Comparison of ENCODE assay signal across 20 cellular contexts in the genomic region with DNA sequence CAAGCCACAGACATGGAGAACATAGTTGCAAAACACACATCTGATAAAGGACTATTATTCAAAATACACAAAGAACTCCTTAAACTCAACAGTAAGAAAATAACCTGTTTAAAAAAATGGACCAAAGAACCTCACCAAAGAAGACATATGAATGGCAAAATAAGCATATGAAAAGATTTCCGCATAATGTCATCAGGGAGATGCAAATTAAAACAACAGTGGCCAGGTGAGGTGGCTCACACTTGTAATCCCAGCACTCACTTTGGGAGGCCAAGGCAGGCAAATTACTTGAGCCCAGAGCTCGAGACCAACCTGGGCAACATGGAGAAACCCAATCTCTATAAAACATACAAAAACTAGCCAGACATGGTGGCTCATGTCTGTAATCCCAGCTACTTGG. TPM values are rescaled to one million over a fixed set of nuclear protein-coding genes. Genes with fewer than 3 reads are reported as not detected.
DNase-seq lines count a peak whose midpoint lies in the region; ATAC-seq and TF ChIP-seq lines count a peak whose summit lies in the region.
"Had no signal": no experiment of that assay in that cellular context is flagged by ENCODE, and none has a peak within 500 bp of the region (broad histone marks: within the 10 kb centered on the region; RNA-seq: fewer than 3 reads in every experiment).

No MANE protein-coding gene starts in this region.

- H2AK5ac ChIP-seq in H9 (ENCODE audit: insufficient read length, low read length) = no peak overlapping the region

- no peak overlapping the region for H3K18ac ChIP-seq in H9 (ENCODE audit: insufficient read length, low read depth, low read length)

- H4K8ac ChIP-seq in H9 (replicated peaks; ENCODE audit: insufficient read length, low read depth, low read length) = no peak overlapping the region

- H3K56ac ChIP-seq in H9 (ENCODE audit: insufficient read length, low read depth, low read length) = no peak overlapping the region

- no CpG with 5 or more reads among the region's 2 CpGs for WGBS in H9 (ENCODE audit: extremely low coverage, insufficient read length, low lambda C conversion rate)
- 65% methylated on average over 2 of the region's 2 CpGs for WGBS in HUES64

- H3K27me3 Mint-ChIP-seq in H9 (ENCODE audit: low read depth) (no peaks in the 10 kb centered on the region), endothelial cell (ENCODE audit: unreplicated experiment) (peaks cover 1% of the 10 kb centered on the region)
- no peaks in the 10 kb centered on the region for H3K27me3 Mint-ChIP-seq in effector memory CD8-positive, alpha-beta T cell
- H3K27me3 Mint-ChIP-seq: CD4-positive, CD25-positive, alpha-beta regulatory T cell; CD8-positive, alpha-beta memory T cell; IgD-negative memory B cell had no signal

- no peak overlapping the region for H2BK15ac ChIP-seq in H9 (ENCODE audit: low read depth, low read length)

- H3K9me3 Mint-ChIP-seq in H9 (peaks cover 0 to 4% of the 10 kb centered on the region in 2 experiments; a peak in 2 of 5 replicates), endothelial cell (ENCODE audit: unreplicated experiment) (no peaks in the 10 kb centered on the region)
- H3K9me3 Mint-ChIP-seq in effector memory CD8-positive, alpha-beta T cell = no peaks in the 10 kb centered on the region
- H3K9me3 Mint-ChIP-seq: CD4-positive, CD25-positive, alpha-beta regulatory T cell; CD8-positive, alpha-beta memory T cell; IgD-negative memory B cell had no signal

- H2BK120ac ChIP-seq in H9 (ENCODE audit: low read depth, low read length, poor library complexity, severe bottlenecking) = no peak overlapping the region

- H3K27me3 ChIP-seq in H9 (ENCODE audit: insufficient read depth, low read length) (no peaks in the 10 kb centered on the region), HUES64 (ENCODE audit: insufficient read depth, low read length) (no peaks in the 10 kb centered on the region), iPS-20b (ENCODE audit: insufficient read depth, low read length) (no peaks in the 10 kb centered on the region)
- H3K27me3 ChIP-seq: BE2C had no signal

- H3K36me3 Mint-ChIP-seq in H9 (ENCODE audit: insufficient read depth in 1 of 3, low read depth in 3 of 3) = peaks cover 6 to 39% (median 30%) of the 10 kb centered on the region in 3 experiments; a peak in 6 of 7 replicates
- H3K36me3 Mint-ChIP-seq in effector memory CD8-positive, alpha-beta T cell (ENCODE audit: insufficient read depth) = peaks cover 15% of the 10 kb centered on the region
- H3K36me3 Mint-ChIP-seq in endothelial cell (ENCODE audit: low read depth, unreplicated experiment) = peaks cover 12% of the 10 kb centered on the region

- H2BK12ac ChIP-seq in H9 (ENCODE audit: insufficient read length, low read depth, low read length) = no peak overlapping the region

- H2BK20ac ChIP-seq in H9 (ENCODE audit: low read depth, low read length, poor library complexity, severe bottlenecking) = no peak overlapping the region

- H3K27ac Mint-ChIP-seq in H9 (peak overlapping the region; percentile 5 to 80 (median 46)), endothelial cell (ENCODE audit: unreplicated experiment) (no peak overlapping the region)
- peak overlapping the region; percentile 30 to 70 for H3K27ac Mint-ChIP-seq in effector memory CD8-positive, alpha-beta T cell
- H3K27ac Mint-ChIP-seq: IgD-negative memory B cell had no signal

- H3K14ac ChIP-seq in H9 (ENCODE audit: insufficient read depth, low read length) = no peak overlapping the region

- no peak overlapping the region for H4K5ac ChIP-seq in H9 (ENCODE audit: insufficient read length, low read depth, low read length)

- no peaks in the 10 kb centered on the region for H3K79me1 ChIP-seq in H9 (ENCODE audit: insufficient read depth, low read depth, low read length, poor library complexity, severe bottlenecking)

- H3T11ph ChIP-seq in H9 (ENCODE audit: low read length) = no peak overlapping the region

- DNase-seq in H9 (peak; percentile 47), DMS153 treated with DMSO at 0.1 percent for 48 hours (lab: John Stamatoyannopoulos, UW; ENCODE audit: unreplicated experiment) (no peak), DMS79 (lab: John Stamatoyannopoulos, UW) (no peak), endothelial cell (ENCODE audit: low spot score) (no peak)
- DNase-seq in effector memory CD8-positive, alpha-beta T cell = no peak
- DNase-seq: BE2C; C1 segment of cervical spinal cord; CD4-positive, CD25-positive, alpha-beta regulatory T cell; CD8-positive, alpha-beta memory T cell; COR-L47; DMS 273 treated with DMSO at 0.1 percent for 48 hours; GDM1; H7; Karpas-422; KBM-7 had no signal

- H3K4me1 Mint-ChIP-seq in H9 (peaks cover 21 to 27% of the 10 kb centered on the region in 2 experiments), endothelial cell (ENCODE audit: unreplicated experiment) (peaks cover 4% of the 10 kb centered on the region)
- no peaks in the 10 kb centered on the region for H3K4me1 Mint-ChIP-seq in effector memory CD8-positive, alpha-beta T cell (ENCODE audit: low read depth in 2 of 2)
- H3K4me1 Mint-ChIP-seq: IgD-negative memory B cell had no signal

- H3K9ac ChIP-seq in H9 (ENCODE audit: extremely low read depth, insufficient read length, low read length) = no peak overlapping the region
- 0 out of 2 replicates have a peak overlapping the region, but pooled peaks have one; percentile 24 for H3K9ac ChIP-seq in HUES64 (ENCODE audit: low read depth, low read length)
- H3K9ac ChIP-seq in iPS-20b (ENCODE audit: low read depth, low read length) = peak overlapping the region; percentile 56; the same call in 1 of the 2 replicates

- H3K79me2 ChIP-seq in H9 (ENCODE audit: insufficient read depth, low read length) = no peaks in the 10 kb centered on the region

- H3K4me3 Mint-ChIP-seq in H9 = peak overlapping the region; percentile 6 to 10; a peak in 3 of 5 replicates
- no peak overlapping the region for H3K4me3 Mint-ChIP-seq in effector memory CD8-positive, alpha-beta T cell
- no peak overlapping the region for H3K4me3 Mint-ChIP-seq in endothelial cell (ENCODE audit: unreplicated experiment)
- H3K4me3 Mint-ChIP-seq: CD4-positive, CD25-positive, alpha-beta regulatory T cell; CD8-positive, alpha-beta memory T cell; IgD-negative memory B cell had no signal

- H2BK5ac ChIP-seq in H9 (ENCODE audit: insufficient read length, low read length) = no peak overlapping the region

- H3K4me2 ChIP-seq in H9 (ENCODE audit: insufficient read depth, insufficient read length, low read length) = no peak overlapping the region

- no peaks in the 10 kb centered on the region for H4K20me1 ChIP-seq in H9 (ENCODE audit: control insufficient read depth, insufficient read depth, insufficient read length)

- H3K23ac ChIP-seq in H9 (ENCODE audit: insufficient read length, low read depth, low read length) = no peak overlapping the region

- no peak overlapping the region for H3K4me3 ChIP-seq in HUES64 (ENCODE audit: low read length)
- peak overlapping the region; percentile 23; the same call in 1 of the 2 replicates for H3K4me3 ChIP-seq in iPS-20b (ENCODE audit: low read length)

- no peak overlapping the region for H4K91ac ChIP-seq in H9 (ENCODE audit: insufficient read length, low read depth, low read length)

- H3K4me1 ChIP-seq in H9 (ENCODE audit: insufficient read depth, low read length) (no peaks in the 10 kb centered on the region; the same call in 1 of the 2 replicates), HUES64 (ENCODE audit: insufficient read depth, low read length) (peaks cover 11% of the 10 kb centered on the region), iPS-20b (ENCODE audit: insufficient read depth, low read length) (peaks cover 12% of the 10 kb centered on the region)
- H3K4me1 ChIP-seq: BE2C had no signal

- H3K9me3 ChIP-seq in H9 (ENCODE audit: control insufficient read depth, low read depth, low read length) (no peaks in the 10 kb centered on the region), HUES64 (ENCODE audit: insufficient read depth, low read depth, low read length) (no peaks in the 10 kb centered on the region), iPS-20b (ENCODE audit: insufficient read depth, low read depth, low read length) (no peaks in the 10 kb centered on the region)
- H3K9me3 ChIP-seq: BE2C had no signal

- H3K27ac ChIP-seq in H9 (ENCODE audit: insufficient read length, low read depth, low read length) (no peak overlapping the region), HUES64 (ENCODE audit: low read depth, low read length) (peak overlapping the region; percentile 73), iPS-20b (ENCODE audit: low read length) (peak overlapping the region; percentile 48)

- no peak overlapping the region for H3K4ac ChIP-seq in H9 (ENCODE audit: low read depth, low read length)

- no peak overlapping the region for H2AFZ ChIP-seq in H9 (ENCODE audit: low read length)

- no peak for TF ChIP-seq CTCF in H9 (conservative IDR thresholded peaks at IDR 0.05)
- no peak for TF ChIP-seq CTCF in endothelial cell (IDR thresholded peaks at IDR 0.05; ENCODE audit: unreplicated experiment)

- H3K23me2 ChIP-seq in H9 (ENCODE audit: insufficient read length, low read depth, low read length, poor library complexity, severe bottlenecking) = no peaks in the 10 kb centered on the region

- ATAC-seq in effector memory CD8-positive, alpha-beta T cell (replicated peaks) = no peak
- ATAC-seq in GM21526 (IDR thresholded peaks at IDR 0.05; ENCODE audit: low FRiP score, unreplicated experiment) = no peak
- ATAC-seq: HepG2 had no signal

- H3K36me3 ChIP-seq in HUES64 (ENCODE audit: insufficient read depth, low read length) = peaks cover 17% of the 10 kb centered on the region
- H3K36me3 ChIP-seq in iPS-20b (ENCODE audit: insufficient read depth, low read depth, low read length) = peaks cover 19% of the 10 kb centered on the region
- H3K36me3 ChIP-seq: BE2C had no signal

RNA-seq across cellular contexts. Expression of a gene that starts 50.4 kb away (rescaled TPM):
- 87.2 and 89.9 TPM in 2 replicates for total RNA-seq in H9 (2021)
- 42.9 TPM for polyA plus RNA-seq in HUES64 (2013, experiment 1 of 2)
- polyA plus RNA-seq in HUES64 (2013, experiment 2 of 2) = 40.4 TPM
- total RNA-seq in endothelial cell (ENCODE audit: unreplicated experiment) = 61.9 TPM

RNA-seq across cellular contexts. Expression of a gene that starts 50.6 kb away (rescaled TPM):
- 44.3 and 46.4 TPM in 2 replicates for total RNA-seq in H9 (2021)
- 45.0 TPM for polyA plus RNA-seq in HUES64 (2013, experiment 1 of 2)
- polyA plus RNA-seq in HUES64 (2013, experiment 2 of 2) = 36.4 TPM
- total RNA-seq in endothelial cell (ENCODE audit: unreplicated experiment) = 4.9 TPM

Comparison
In these comparisons a context has a peak if more than half of its experiments do, and no peak if none do; other contexts are left out.
1. H3K4me3 Mint-ChIP-seq: peak in H9 (2 of 2); none in effector memory CD8-positive, alpha-beta T cell (0 of 2) and endothelial cell (single experiment).